Comparison of ENCODE assay signal across 18 cellular contexts in genomic region chr3:129460155-129460554, GRCh38. TPM values are rescaled to one million over a fixed set of nuclear protein-coding genes. Genes with fewer than 3 reads are reported as not detected.
DNase-seq lines count a peak whose midpoint lies in the region; ATAC-seq and TF ChIP-seq lines count a peak whose summit lies in the region.
"Had no signal": no experiment of that assay in that cellular context is flagged by ENCODE, and none has a peak within 500 bp of the region (broad histone marks: within the 10 kb centered on the region; RNA-seq: fewer than 3 reads in every experiment).

No MANE protein-coding gene starts in this region.

- H3K36me3 ChIP-seq in CD8-positive, alpha-beta memory T cell (ENCODE audit: insufficient read depth, low read length) = no peaks in the 10 kb centered on the region
- H3K36me3 ChIP-seq in smooth muscle cell (ENCODE audit: low read depth) (no peaks in the 10 kb centered on the region), mesenchymal stem cell (ENCODE audit: control insufficient read depth in 1 of 2, insufficient read depth in 2 of 2, low read depth in 1 of 2, low read length in 2 of 2) (peaks cover 2 to 56% of the 10 kb centered on the region in 2 experiments)

- H3K4me3 ChIP-seq in CD8-positive, alpha-beta memory T cell (ENCODE audit: low read length) = no peak overlapping the region
- H3K4me3 ChIP-seq in smooth muscle cell (no peak overlapping the region), mesenchymal stem cell (ENCODE audit: insufficient read depth in 1 of 2, low read depth in 1 of 2, low read length in 2 of 2) (no peak overlapping the region)

- H2AFZ ChIP-seq in smooth muscle cell (ENCODE audit: low read depth) (no peak overlapping the region), mesenchymal stem cell (ENCODE audit: low read depth, low read length) (no peak overlapping the region)

- no peak overlapping the region for H3K23ac ChIP-seq in mesenchymal stem cell (ENCODE audit: low read length in 2 of 2)

- no peaks in the 10 kb centered on the region for H3K4me1 Mint-ChIP-seq in CD8-positive, alpha-beta memory T cell
- H3K4me1 Mint-ChIP-seq in T-cell (peaks cover 0 to 4% (median 2%) of the 10 kb centered on the region in 3 donors), CD14-positive monocyte (no peaks in the 10 kb centered on the region)

- peaks cover 10% of the 10 kb centered on the region for H3F3A ChIP-seq in smooth muscle cell (ENCODE audit: low read depth)

- H3K9me3 ChIP-seq in CD8-positive, alpha-beta memory T cell (ENCODE audit: low read length) = no peaks in the 10 kb centered on the region
- H3K9me3 ChIP-seq in smooth muscle cell (replicated peaks; ENCODE audit: low read depth) (no peaks in the 10 kb centered on the region), mesenchymal stem cell (ENCODE audit: control insufficient read depth, low read length) (no peaks in the 10 kb centered on the region)

- H3K27me3 ChIP-seq in CD8-positive, alpha-beta memory T cell (ENCODE audit: insufficient read depth, low read length, poor library complexity, severe bottlenecking) = no peaks in the 10 kb centered on the region
- H3K27me3 ChIP-seq in smooth muscle cell (ENCODE audit: low read depth) = no peaks in the 10 kb centered on the region
- H3K27me3 ChIP-seq in mesenchymal stem cell (ENCODE audit: control insufficient read depth in 1 of 2, insufficient read depth in 1 of 2, low read length in 2 of 2) = no peaks in the 10 kb centered on the region

- H3K79me2 ChIP-seq in smooth muscle cell (ENCODE audit: low read depth) = no peaks in the 10 kb centered on the region

- no peaks in the 10 kb centered on the region for H3K9me3 Mint-ChIP-seq in CD8-positive, alpha-beta memory T cell
- H3K9me3 Mint-ChIP-seq in T-cell = no peaks in the 10 kb centered on the region
- H3K9me3 Mint-ChIP-seq in CD14-positive monocyte = peaks cover 0 to 6% (median 0%) of the 10 kb centered on the region in 7 donors
- H3K9me3 Mint-ChIP-seq: CD4-positive, CD25-positive, alpha-beta regulatory T cell; HFFc6 had no signal

- no peak overlapping the region for H2BK5ac ChIP-seq in mesenchymal stem cell (ENCODE audit: low read depth, low read length, poor library complexity, severe bottlenecking)

- H3K27ac Mint-ChIP-seq in CD8-positive, alpha-beta memory T cell = peak overlapping the region in 1 of 8 donors; percentile 3
- H3K27ac Mint-ChIP-seq in T-cell (peak overlapping the region; percentile 26 to 58), CD14-positive monocyte (peak overlapping the region in 2 of 7 donors; percentile 10 to 75)

- H3K4ac ChIP-seq in mesenchymal stem cell (ENCODE audit: low read depth in 1 of 2, low read length in 2 of 2) = no peak overlapping the region

- H3K4me3 Mint-ChIP-seq in CD8-positive, alpha-beta memory T cell = no peak overlapping the region
- H3K4me3 Mint-ChIP-seq in T-cell (no peak overlapping the region), CD14-positive monocyte (peak overlapping the region in 1 of 2 donors; percentile 4)
- H3K4me3 Mint-ChIP-seq: CD4-positive, CD25-positive, alpha-beta regulatory T cell; HFFc6 had no signal

- TF ChIP-seq CTCF in smooth muscle cell (IDR thresholded peaks at IDR 0.05; ENCODE audit: borderline replicate concordance, insufficient read depth, poor library complexity, severe bottlenecking) = no peak
- TF ChIP-seq CTCF in CD14-positive monocyte (IDR thresholded peaks at IDR 0.05) = no peak

- H2BK120ac ChIP-seq in mesenchymal stem cell (ENCODE audit: low read depth, low read length) = no peak overlapping the region

- H3K18ac ChIP-seq in mesenchymal stem cell (ENCODE audit: low read depth in 1 of 2, low read length in 2 of 2) = no peak overlapping the region

- no peak overlapping the region for H2BK15ac ChIP-seq in mesenchymal stem cell (ENCODE audit: low read depth, poor library complexity, severe bottlenecking)

- DNase-seq in CD8-positive, alpha-beta memory T cell = no peak
- DNase-seq in T-cell (no peak), smooth muscle cell (lab: John Stamatoyannopoulos, UW; ENCODE audit: unreplicated experiment) (no peak), CD14-positive monocyte (ENCODE audit: low spot score) (no peak), mesenchymal stem cell (no peak)
- DNase-seq in activated CD4-positive, alpha-beta T cell treated with anti-CD3 and anti-CD28 coated beads for 48 hours = no peak
- DNase-seq: AML-193; CD4-positive, CD25-positive, alpha-beta regulatory T cell; DND-41; HFFc6; NCI-H1417; NCI-H2029; NCI-H2171 treated with DMSO at 0.1 percent for 48 hours; NCI-H510A; NCI-H82; T-helper 1 cell had no signal

- intact Hi-C loops in CD14-positive monocyte (cut with micrococcal nuclease) = no loop called here

- H4K20me1 ChIP-seq in smooth muscle cell (ENCODE audit: low read depth) = no peaks in the 10 kb centered on the region

- H3K9ac ChIP-seq in smooth muscle cell (ENCODE audit: low read depth) = no peak overlapping the region
- no peak overlapping the region for H3K9ac ChIP-seq in mesenchymal stem cell (ENCODE audit: low read length)

- CTCF ChIA-PET in CD8-positive, alpha-beta memory T cell (lab: Charles Lee) = no interaction called here
- CTCF ChIA-PET in T-cell (lab: Charles Lee) = no interaction called here

- POLR2A ChIA-PET in CD8-positive, alpha-beta memory T cell (lab: Charles Lee) = no interaction called here
- POLR2A ChIA-PET in T-cell (lab: Charles Lee) = no interaction called here

- no peaks in the 10 kb centered on the region for H3K4me1 ChIP-seq in CD8-positive, alpha-beta memory T cell (ENCODE audit: insufficient read depth, low read length)
- peaks cover 12% of the 10 kb centered on the region for H3K4me1 ChIP-seq in smooth muscle cell (ENCODE audit: low read depth)
- H3K4me1 ChIP-seq in mesenchymal stem cell (ENCODE audit: control insufficient read depth, insufficient read depth, low read depth, low read length) = no peaks in the 10 kb centered on the region

- H3K27me3 Mint-ChIP-seq in CD8-positive, alpha-beta memory T cell = no peaks in the 10 kb centered on the region
- H3K27me3 Mint-ChIP-seq in T-cell = no peaks in the 10 kb centered on the region
- peaks cover 0 to 2% (median 0%) of the 10 kb centered on the region in 3 donors for H3K27me3 Mint-ChIP-seq in CD14-positive monocyte (ENCODE audit: low read depth in 3 of 3)
- H3K27me3 Mint-ChIP-seq: CD4-positive, CD25-positive, alpha-beta regulatory T cell had no signal

- H3K4me2 ChIP-seq in smooth muscle cell (peak overlapping the region; percentile 50), mesenchymal stem cell (ENCODE audit: low read length, poor library complexity, severe bottlenecking) (no peak overlapping the region)

- ATAC-seq in HG03280 (IDR thresholded peaks at IDR 0.05; ENCODE audit: unreplicated experiment) = peak; percentile 52
- no peak for ATAC-seq in T-cell (replicated peaks in 1 of 4)
- ATAC-seq in HG03097 (IDR thresholded peaks at IDR 0.05; ENCODE audit: low FRiP score, unreplicated experiment) = no peak

- H4K8ac ChIP-seq in mesenchymal stem cell (ENCODE audit: low read length) = no peak overlapping the region

- peaks cover 0 to 24% (median 6%) of the 10 kb centered on the region in 3 donors for H3K36me3 Mint-ChIP-seq in CD8-positive, alpha-beta memory T cell
- H3K36me3 Mint-ChIP-seq in T-cell = peaks cover 45% of the 10 kb centered on the region
- H3K36me3 Mint-ChIP-seq in CD14-positive monocyte = peaks cover 38 to 54% of the 10 kb centered on the region in 2 donors

- no peak overlapping the region for H2BK12ac ChIP-seq in mesenchymal stem cell (ENCODE audit: low read length in 2 of 2)

- H3K79me1 ChIP-seq in mesenchymal stem cell (replicated peaks; ENCODE audit: low read length, poor library complexity, severe bottlenecking) = peaks cover 2% of the 10 kb centered on the region

- H4K91ac ChIP-seq in mesenchymal stem cell (ENCODE audit: low read length) = no peak overlapping the region

- WGBS in smooth muscle cell (ENCODE audit: low lambda C conversion rate) = 92% methylated on average over 3 of the region's 3 CpGs
- 100% methylated on average over 2 of the region's 3 CpGs for WGBS in mesenchymal stem cell

- no peak overlapping the region for H2AK5ac ChIP-seq in mesenchymal stem cell (ENCODE audit: low read length, severe bottlenecking)

- no peak overlapping the region for H3K14ac ChIP-seq in mesenchymal stem cell (ENCODE audit: low read length in 2 of 2)

- H3K27ac ChIP-seq in CD8-positive, alpha-beta memory T cell (ENCODE audit: low read depth, low read length) = peak overlapping the region; percentile 27
- peak overlapping the region; percentile 95 for H3K27ac ChIP-seq in smooth muscle cell (ENCODE audit: low read depth)
- H3K27ac ChIP-seq in mesenchymal stem cell (ENCODE audit: low read length, poor library complexity, severe bottlenecking) = no peak overlapping the region

RNA-seq across cellular contexts. Expression of gene IFT122, which starts 20.1 kb away (rescaled TPM):
- 10 to 100 TPM; 16.4 to 16.5 TPM for total RNA-seq in CD8-positive, alpha-beta memory T cell
- polyA plus RNA-seq in CD8-positive, alpha-beta memory T cell = 4.3 TPM
- total RNA-seq in T-cell (10 to 100 TPM; 15.0 to 23.9 (median 18.1) TPM), smooth muscle cell (17.3 and 17.4 TPM in 2 replicates)
- polyA plus RNA-seq in smooth muscle cell (13.2 and 13.4 TPM in 2 replicates), CD14-positive monocyte (1 to 10 TPM; 3.3 to 3.6 TPM)
- 8.0 TPM for polyA plus RNA-seq in mesenchymal stem cell (2013, experiment 1 of 2)
- 8.2 TPM for polyA plus RNA-seq in mesenchymal stem cell (2013, experiment 2 of 2)

RNA-seq across cellular contexts. Expression of gene MBD4, which starts 20.4 kb away (rescaled TPM):
- 10 to 100 TPM; 48.0 to 48.1 TPM for total RNA-seq in CD8-positive, alpha-beta memory T cell
- 33.2 TPM for polyA plus RNA-seq in CD8-positive, alpha-beta memory T cell
- total RNA-seq in T-cell (10 to 100 TPM; 43.1 to 59.4 (median 45.2) TPM), smooth muscle cell (23.1 and 28.9 TPM in 2 replicates)
- polyA plus RNA-seq in smooth muscle cell (26.5 and 26.8 TPM in 2 replicates), CD14-positive monocyte (10 to 100 TPM; 25.6 to 30.1 TPM)
- polyA plus RNA-seq in mesenchymal stem cell (2013, experiment 1 of 2) = 32.0 TPM
- polyA plus RNA-seq in mesenchymal stem cell (2013, experiment 2 of 2) = 31.3 TPM

RNA-seq across cellular contexts. Expression of gene EFCAB12, which starts 31.7 kb away (rescaled TPM):
- under 1 TPM; 0.39 to 0.40 TPM for total RNA-seq in CD8-positive, alpha-beta memory T cell
- polyA plus RNA-seq in CD8-positive, alpha-beta memory T cell = 0.21 TPM
- total RNA-seq in T-cell = 1 to 10 TPM; 1.2 to 2.7 (median 2.2) TPM
- total RNA-seq in smooth muscle cell = 0.09 and 0.76 TPM in 2 replicates
- polyA plus RNA-seq in smooth muscle cell = 0.90 TPM in 1 of 2 replicates, not detected in the other
- polyA plus RNA-seq in CD14-positive monocyte = not detected
- polyA plus RNA-seq in mesenchymal stem cell (2013, experiment 1 of 2) = 0.39 TPM
- polyA plus RNA-seq in mesenchymal stem cell (2013, experiment 2 of 2) = 0.42 TPM
